Comparison of ENCODE assay signal across 8 cellular contexts in genomic region chr4:155376387-155377268, GRCh38. TPM values are rescaled to one million over a fixed set of nuclear protein-coding genes. Genes with fewer than 3 reads are reported as not detected.
A peak's percentile ranks its signal among the peaks of the same experiment; 100 is the strongest.
DNase-seq lines count a peak whose midpoint lies in the region; ATAC-seq, FAIRE-seq and TF ChIP-seq lines count a peak whose summit lies in the region.

Gene MAP9 (minus strand): TSS chr4:155376965. CDS start chr4:155375850, 1,115 bp downstream.

- H3K9ac ChIP-seq in H1 (replicated peaks in 1 of 4; ENCODE audit: extremely low read depth in 1 of 4, low read depth in 3 of 4, low read length in 3 of 4) (peak within 1 kb of the TSS in 3 of 4 experiments; percentile 13 to 66 (median 40); a peak in 6 of 7 replicates), mesendoderm (ENCODE audit: low read length) (peak within 1 kb of the TSS; percentile 76)

- H2AFZ ChIP-seq in ACC112 (ENCODE audit: low read length, unreplicated experiment), result peak within 1 kb of the TSS; percentile 87
- peak within 1 kb of the TSS; percentile 100 for H2AFZ ChIP-seq in H1 (ENCODE audit: low read length)

- no peak within 1 kb of the TSS for H3K56ac ChIP-seq in H1 (replicated peaks; ENCODE audit: insufficient read length, low read depth, low read length)
- H3K56ac ChIP-seq in mesendoderm (ENCODE audit: low read length), result peak within 1 kb of the TSS; percentile 84

- H3K27ac ChIP-seq in ACC112 (ENCODE audit: low read depth, low read length) (peak within 1 kb of the TSS; percentile 56), H1 (ENCODE audit: low read depth, low read length) (no peak within 1 kb of the TSS), mesendoderm (ENCODE audit: low read depth, low read length) (no peak within 1 kb of the TSS)

- no peak within 1 kb of the TSS for H2BK12ac ChIP-seq in H1 (ENCODE audit: low read depth, low read length)

- 9% methylated on average over 61 of the region's 66 CpGs; no CpG with 5 or more reads in 1 of the 2 experiments for WGBS in H1 (ENCODE audit: extremely low coverage in 1 of 2, insufficient coverage in 1 of 2, insufficient read length in 1 of 2, insufficient replicate concordance in 2 of 2, low coverage in 1 of 2, low lambda C conversion rate in 2 of 2, missing lambda C conversion rate in 1 of 2), 2 experiments
- WGBS in mesendoderm (ENCODE audit: extremely low coverage, insufficient coverage, low lambda C conversion rate), result no CpG with 5 or more reads among the region's 66 CpGs

- H3K4ac ChIP-seq in H1 (replicated peaks; ENCODE audit: insufficient read length, low read depth, low read length), result no peak within 1 kb of the TSS
- H3K4ac ChIP-seq in mesendoderm (ENCODE audit: low read depth, low read length), result no peak within 1 kb of the TSS

- no peak for TF ChIP-seq RAD21 in H1 (IDR thresholded peaks at IDR 0.05 in 1 of 2, conservative IDR thresholded peaks at IDR 0.05 in 1 of 2; ENCODE audit: low read depth in 2 of 2, low read length in 2 of 2)

- peak; percentile 99 for ATAC-seq in GM18907 (IDR thresholded peaks at IDR 0.05; ENCODE audit: unreplicated experiment)
- peak; percentile 99 for ATAC-seq in HG03135 (IDR thresholded peaks at IDR 0.05; ENCODE audit: unreplicated experiment)

- H2BK15ac ChIP-seq in H1 (ENCODE audit: low read length) (0 out of 2 replicates have a peak within 1 kb of the TSS, but pooled peaks have one; percentile 1), mesendoderm (replicated peaks; ENCODE audit: low read depth) (no peak within 1 kb of the TSS)

- H3K27me3 ChIP-seq in ACC112 (ENCODE audit: insufficient read depth, low read length) (no peaks in the 10 kb centered on the region), H1 (replicated peaks in 1 of 4; ENCODE audit: control insufficient read depth in 3 of 4, extremely low read depth in 1 of 4, insufficient read depth in 3 of 4, low read length in 3 of 4) (no peaks in the 10 kb centered on the region), mesendoderm (ENCODE audit: insufficient read depth, low read length, poor library complexity) (no peaks in the 10 kb centered on the region)

- H4K20me1 ChIP-seq in H1 (replicated peaks in 1 of 2; ENCODE audit: control insufficient read depth in 1 of 2, insufficient read depth in 2 of 2, low read length in 2 of 2), result no peaks in the 10 kb centered on the region

- H2AK5ac ChIP-seq in H1 (ENCODE audit: low read depth, low read length) (no peak within 1 kb of the TSS), mesendoderm (ENCODE audit: low read length) (no peak within 1 kb of the TSS)

- no peaks in the 10 kb centered on the region for H3K23me2 ChIP-seq in H1 (ENCODE audit: low read depth, low read length)

- no peaks in the 10 kb centered on the region for H3K9me3 ChIP-seq in H1 (ENCODE audit: insufficient read depth in 2 of 2, low read depth in 1 of 2, low read length in 1 of 2)

- H3K4me1 ChIP-seq in ACC112 (ENCODE audit: control insufficient read depth, insufficient read depth, low read length, unreplicated experiment) (peaks cover 12% of the 10 kb centered on the region), H1 (replicated peaks in 1 of 4; ENCODE audit: control insufficient read depth in 3 of 4, insufficient read depth in 4 of 4, low read length in 3 of 4) (no peaks in the 10 kb centered on the region), mesendoderm (ENCODE audit: control insufficient read depth, low read depth, low read length) (no peaks in the 10 kb centered on the region)

- H3K36me3 ChIP-seq in ACC112 (ENCODE audit: insufficient read depth, low read length) (no peaks in the 10 kb centered on the region), H1 (ENCODE audit: control insufficient read depth in 2 of 4, insufficient read depth in 4 of 4, low read length in 3 of 4) (peaks cover 0 to 3% (median 0%) of the 10 kb centered on the region in 4 experiments; a peak in 2 of 8 replicates), mesendoderm (ENCODE audit: control insufficient read depth, insufficient read depth, low read length) (no peaks in the 10 kb centered on the region)

- peak within 1 kb of the TSS; percentile 84 for H3K4me3 ChIP-seq in ACC112 (ENCODE audit: low read depth, low read length)
- peak within 1 kb of the TSS; percentile 77 to 93 (median 86) for H3K4me3 ChIP-seq in H1 (ENCODE audit: extremely low read depth in 1 of 4, insufficient read depth in 2 of 4, low read depth in 3 of 4, low read length in 4 of 4)
- H3K4me3 ChIP-seq in mesendoderm (ENCODE audit: low read length), result peak within 1 kb of the TSS; percentile 77

- H2BK5ac ChIP-seq in H1 (ENCODE audit: low read depth, low read length) (no peak within 1 kb of the TSS), mesendoderm (ENCODE audit: low read length) (no peak within 1 kb of the TSS)

- CTCF ChIA-PET in H1 (lab: Charles Lee; ENCODE audit: partially characterized antibody), result interaction anchor here (0.6 to 1.5 kb wide), 4 partner anchors 13 to 411 kb away, joined by 3 read pairs; no protein-coding TSS in a partner anchor

- H3K79me1 ChIP-seq in H1 (ENCODE audit: low read depth, low read length), result no peaks in the 10 kb centered on the region
- H3K79me1 ChIP-seq in mesendoderm (ENCODE audit: low read length), result no peaks in the 10 kb centered on the region

- H4K91ac ChIP-seq in H1 (replicated peaks; ENCODE audit: insufficient read length, low read length), result no peak within 1 kb of the TSS

- no peak within 1 kb of the TSS for H3K14ac ChIP-seq in H1 (ENCODE audit: insufficient read length)

- TF ChIP-seq CTCF in H1 (IDR thresholded peaks at IDR 0.05; ENCODE audit: control extremely low read depth in 1 of 3, insufficient read depth in 1 of 3, low read depth in 1 of 3, low read length in 3 of 3), result no peak

- DNase-seq in NCI-H460 (ENCODE audit: extremely low read depth, low read depth) (peak; percentile 92), H1 (ENCODE audit: low read depth in 1 of 2, low spot score in 2 of 2) (peak; percentile 87 to 92), mesendoderm (peak; percentile 100)
- peak; percentile 72 to 84 for DNase-seq in activated CD8-positive, alpha-beta memory T cell treated with anti-CD3 and anti-CD28 coated beads for 4 hours (ENCODE audit: low read depth in 2 of 2)
- DNase-seq in stimulated activated CD8-positive, alpha-beta memory T cell treated with anti-CD3 and anti-CD28 coated beads, Interleukin-15, amount 100 ng/mL, for 1 hour (ENCODE audit: low read depth), result peak; percentile 80

- peak; percentile 98 for FAIRE-seq in H1 (lab: Jason Lieb, UNC)

- no peak within 1 kb of the TSS for H2BK20ac ChIP-seq in H1 (ENCODE audit: low read length)

- H3K79me2 ChIP-seq in ACC112 (ENCODE audit: control insufficient read depth, insufficient read depth, low read length, unreplicated experiment) (peaks cover 9% of the 10 kb centered on the region), H1 (ENCODE audit: control insufficient read depth in 1 of 2, insufficient read depth in 2 of 2, low read length in 2 of 2) (no peaks in the 10 kb centered on the region), mesendoderm (ENCODE audit: control insufficient read depth, insufficient read depth, low read length) (no peaks in the 10 kb centered on the region)

- H2BK120ac ChIP-seq in H1 (replicated peaks; ENCODE audit: low read depth, low read length) (no peak within 1 kb of the TSS), mesendoderm (ENCODE audit: low read depth, low read length) (no peak within 1 kb of the TSS)

- H4K5ac ChIP-seq in H1 (ENCODE audit: insufficient read length, low read depth, low read length), result no peak within 1 kb of the TSS
- peak within 1 kb of the TSS; percentile 10 for H4K5ac ChIP-seq in mesendoderm (ENCODE audit: low read length)

- H3K18ac ChIP-seq in H1 (ENCODE audit: extremely low read depth, low read length), result no peak within 1 kb of the TSS; the same call in 1 of the 2 replicates
- no peak within 1 kb of the TSS for H3K18ac ChIP-seq in mesendoderm (ENCODE audit: low read length)

- POLR2A ChIA-PET in H1 (lab: Charles Lee; ENCODE audit: partially characterized antibody), result interaction anchor here (0.6 to 1.2 kb wide), 2 partner anchors 14 to 72 kb away, joined by 3 to 4 read pairs; no protein-coding TSS in a partner anchor

- peak within 1 kb of the TSS; percentile 26; the same call in 1 of the 2 replicates for H4K8ac ChIP-seq in H1 (ENCODE audit: extremely low read depth, insufficient read depth, low read length)
- H4K8ac ChIP-seq in mesendoderm (ENCODE audit: low read depth, low read length), result no peak within 1 kb of the TSS

- TF ChIP-seq EP300 in H1 (IDR thresholded peaks at IDR 0.05; ENCODE audit: borderline replicate concordance in 1 of 2, low read depth in 2 of 2, low read length in 2 of 2), result no peak

- H3K4me2 ChIP-seq in H1 (ENCODE audit: insufficient read depth in 1 of 2, low read depth in 2 of 2, low read length in 2 of 2), result peak within 1 kb of the TSS; percentile 47 to 81
- H3K4me2 ChIP-seq in mesendoderm (ENCODE audit: low read length), result peak within 1 kb of the TSS; percentile 53

- TF ChIP-seq POLR2A in H1 (IDR thresholded peaks at IDR 0.05; ENCODE audit: control extremely low read depth in 1 of 2, low read depth in 2 of 2, low read length in 2 of 2), result peak in 1 of 2 experiments; percentile 71; a peak in 1 of 3 replicates

- H3K23ac ChIP-seq in H1 (ENCODE audit: insufficient read length), result no peak within 1 kb of the TSS
- no peak within 1 kb of the TSS for H3K23ac ChIP-seq in mesendoderm (ENCODE audit: low read length)

TF ChIP-seq in H1, 55 proteins besides CTCF, POLR2A, EP300 and RAD21 (continues in another document):
- peak; percentile 82 for TF ChIP-seq MAX (IDR thresholded peaks at IDR 0.05)
- TF ChIP-seq HDAC2 (IDR thresholded peaks at IDR 0.05; ENCODE audit: borderline replicate concordance in 1 of 2, low read depth in 2 of 2, low read length in 2 of 2), result peak in 1 of 2 experiments; percentile 73; a peak in 1 of 4 replicates
- peak; percentile 77 for TF ChIP-seq CREB1 (IDR thresholded peaks at IDR 0.05)

RNA-seq across cellular contexts. Expression of gene MAP9, which starts in this region (rescaled TPM):
- 13.0 and 13.8 TPM in 2 replicates for total RNA-seq in NCI-H460 (2014; rRNA removed; shearing (Covaris generic))
- polyA plus RNA-seq in NCI-H460 (2014; cell fraction: nucleus; rRNA removed), result 8.0 and 10.6 TPM in 2 replicates
- 18.6 and 18.9 TPM in 2 replicates for total RNA-seq in H1 (2021; fragmentation: NEBNext Ultra II Directional; extraction: Animal tissue kit (Norgen Biotek cat#: 25700))
- polyA plus RNA-seq in H1 (2011; rRNA removed), result 2.1 and 2.4 TPM in 2 replicates
- 2.1 TPM for polyA plus RNA-seq in H1 (2011; cell fraction: cytosol; rRNA removed)
- polyA plus RNA-seq in H1 (2011; cell fraction: nucleus; rRNA removed), result 7.3 TPM
- polyA plus RNA-seq in H1 (2012, experiment 1 of 2), result 5.5 to 9.5 TPM (median 6.3 TPM) in 4 replicates
- polyA plus RNA-seq in H1 (2012, experiment 2 of 2), result 0.66 TPM
- polyA plus RNA-seq in H1 (2013, experiment 1 of 2), result 40.9 TPM
- 33.6 TPM for polyA plus RNA-seq in H1 (2013, experiment 2 of 2)
- 5.6 and 8.0 TPM in 2 replicates for polyA minus RNA-seq in H1 (2011; rRNA and poly(A)+ RNA removed)
- polyA minus RNA-seq in H1 (2011; cell fraction: cytosol; rRNA and poly(A)+ RNA removed), result 5.9 TPM
- 39.6 TPM for polyA minus RNA-seq in H1 (2011; cell fraction: nucleus; rRNA and poly(A)+ RNA removed)
- 22.5 TPM for polyA plus RNA-seq in mesendoderm (2013, experiment 1 of 2)
- polyA plus RNA-seq in mesendoderm (2013, experiment 2 of 2), result 23.0 TPM
